ENCODE assay signal across 8 cellular contexts in genomic region chr11:72781313-72782080, GRCh38. TPM values are rescaled to one million over a fixed set of nuclear protein-coding genes. Genes with fewer than 3 reads are reported as not detected.
DNase-seq lines count a peak whose midpoint lies in the region; ATAC-seq and TF ChIP-seq lines count a peak whose summit lies in the region.

No MANE protein-coding gene starts in this region.

- no peaks in the 10 kb centered on the region for H3K36me3 ChIP-seq in muscle layer of duodenum (ENCODE audit: control insufficient read depth in 1 of 2, insufficient read depth in 2 of 2, low read length in 2 of 2)

- H3K4me3 Mint-ChIP-seq in activated CD8-positive, alpha-beta T cell treated with anti-CD3 and anti-CD28 coated beads for 36 hours, result peak overlapping the region; percentile 64
- peak overlapping the region; percentile 65 to 83 for H3K4me3 Mint-ChIP-seq in stimulated activated naive CD8-positive, alpha-beta T cell treated with anti-CD3 and anti-CD28 coated beads, Interleukin-15, amount 100 ng/mL, for 72 hours

- TF ChIP-seq CTCF in activated CD8-positive, alpha-beta T cell treated with anti-CD3 and anti-CD28 coated beads for 36 hours (IDR thresholded peaks at IDR 0.05), result no peak

- peak; percentile 75 for ATAC-seq in activated CD8-positive, alpha-beta T cell treated with anti-CD3 and anti-CD28 coated beads for 36 hours
- peak; percentile 77 for ATAC-seq in stimulated activated naive CD8-positive, alpha-beta T cell treated with anti-CD3 and anti-CD28 coated beads, Interleukin-15, amount 100 ng/mL, for 72 hours

- no peaks in the 10 kb centered on the region for H3K9me3 ChIP-seq in muscle layer of duodenum (ENCODE audit: control insufficient read depth in 1 of 2, low read length in 2 of 2)

- peaks cover 0 to 28% of the 10 kb centered on the region in 2 donors for H3K4me1 ChIP-seq in muscle layer of duodenum (ENCODE audit: control insufficient read depth in 1 of 2, insufficient read depth in 2 of 2, low read length in 2 of 2)

- no peak overlapping the region for H3K27ac Mint-ChIP-seq in activated CD8-positive, alpha-beta T cell treated with anti-CD3 and anti-CD28 coated beads for 36 hours
- peak overlapping the region; percentile 47 to 48 for H3K27ac Mint-ChIP-seq in stimulated activated naive CD8-positive, alpha-beta T cell treated with anti-CD3 and anti-CD28 coated beads, Interleukin-15, amount 100 ng/mL, for 72 hours

- H3K4me1 Mint-ChIP-seq in activated CD8-positive, alpha-beta T cell treated with anti-CD3 and anti-CD28 coated beads for 36 hours (ENCODE audit: low read depth), result peaks cover 18% of the 10 kb centered on the region
- peaks cover 42% of the 10 kb centered on the region for H3K4me1 Mint-ChIP-seq in stimulated activated naive CD8-positive, alpha-beta T cell treated with anti-CD3 and anti-CD28 coated beads, Interleukin-15, amount 100 ng/mL, for 72 hours

- no peaks in the 10 kb centered on the region for H3K36me3 Mint-ChIP-seq in activated CD8-positive, alpha-beta T cell treated with anti-CD3 and anti-CD28 coated beads for 36 hours (ENCODE audit: low read depth)

- H3K27me3 Mint-ChIP-seq in activated CD8-positive, alpha-beta T cell treated with anti-CD3 and anti-CD28 coated beads for 36 hours, result no peaks in the 10 kb centered on the region
- H3K27me3 Mint-ChIP-seq in stimulated activated naive CD8-positive, alpha-beta T cell treated with anti-CD3 and anti-CD28 coated beads, Interleukin-15, amount 100 ng/mL, for 72 hours, result peaks cover 15% of the 10 kb centered on the region

- CTCF ChIA-PET in activated CD8-positive, alpha-beta T cell treated with anti-CD3 and anti-CD28 coated beads for 36 hours (lab: Charles Lee), result interaction anchor here (0.9 to 4.1 kb wide), 3 partner anchors 12 to 56 kb away, joined by 3 to 32 read pairs (median 24); partner anchors contain the start of gene STARD10

- no peaks in the 10 kb centered on the region for H3K9me3 Mint-ChIP-seq in activated CD8-positive, alpha-beta T cell treated with anti-CD3 and anti-CD28 coated beads for 36 hours
- no peaks in the 10 kb centered on the region for H3K9me3 Mint-ChIP-seq in stimulated activated naive CD8-positive, alpha-beta T cell treated with anti-CD3 and anti-CD28 coated beads, Interleukin-15, amount 100 ng/mL, for 72 hours

- intact Hi-C loops in activated CD8-positive, alpha-beta T cell treated with anti-CD3 and anti-CD28 coated beads for 36 hours (cut with micrococcal nuclease), result no loop called here

- H3K4me3 ChIP-seq in Jurkat, Clone E6-1 (ENCODE audit: low read length), result peak overlapping the region; percentile 43
- peak overlapping the region; percentile 57 to 69 for H3K4me3 ChIP-seq in muscle layer of duodenum (ENCODE audit: low read depth in 1 of 2, low read length in 2 of 2)

- DNase-seq in GM03348 (ENCODE audit: low spot score), result peak; percentile 79
- no peak for DNase-seq in Jurkat, Clone E6-1 (ENCODE audit: low read depth, low spot score)
- DNase-seq in activated CD8-positive, alpha-beta T cell treated with anti-CD3 and anti-CD28 coated beads for 36 hours, result peak; percentile 57
- peak; percentile 65 for DNase-seq in effector CD8-positive, alpha-beta T cell (lab: John Stamatoyannopoulos, UW)
- peak; percentile 29 to 46 for DNase-seq in stimulated activated naive CD8-positive, alpha-beta T cell treated with anti-CD3 and anti-CD28 coated beads, Interleukin-15, amount 100 ng/mL, for 72 hours
- DNase-seq in SIG-M5 treated with dmso at 0.1 percent for 504 hours (lab: John Stamatoyannopoulos, UW; ENCODE audit: unreplicated experiment), result no peak
- DNase-seq in HT-29 (ENCODE audit: low spot score), result no peak

- POLR2A ChIA-PET in activated CD8-positive, alpha-beta T cell treated with anti-CD3 and anti-CD28 coated beads for 36 hours (lab: Charles Lee), result interaction anchor here (0.6 to 1.6 kb wide), 8 partner anchors 11 to 115 kb away, joined by 3 to 8 read pairs (median 3); no protein-coding TSS in a partner anchor

- H3K27ac ChIP-seq in muscle layer of duodenum (ENCODE audit: low read length), result no peak overlapping the region

- H3K27me3 ChIP-seq in muscle layer of duodenum (ENCODE audit: low read depth, low read length), result no peaks in the 10 kb centered on the region

RNA-seq across cellular contexts. Expression of gene STARD10, which starts 12.3 kb away (rescaled TPM):
- polyA plus RNA-seq in Jurkat, Clone E6-1 (2012; ENCODE audit: insufficient read depth, insufficient read length), result 25.2 TPM
- total RNA-seq in activated CD8-positive, alpha-beta T cell treated with anti-CD3 and anti-CD28 coated beads for 36 hours, result 1 to 10 TPM; 8.1 to 8.6 TPM
- 1,082 and 1,283 TPM in 2 replicates for total RNA-seq in HT-29 (2014; rRNA removed; shearing (Covaris generic))

RNA-seq across cellular contexts. Expression of gene ARAP1, which starts 29.3 kb away (rescaled TPM):
- polyA plus RNA-seq in Jurkat, Clone E6-1 (2012; ENCODE audit: insufficient read depth, insufficient read length), result 54.1 TPM
- 10 to 100 TPM; 77.7 to 91.5 TPM for total RNA-seq in activated CD8-positive, alpha-beta T cell treated with anti-CD3 and anti-CD28 coated beads for 36 hours
- total RNA-seq in HT-29 (2014; rRNA removed; shearing (Covaris generic)), result 109 and 161 TPM in 2 replicates

RNA-seq across cellular contexts. Expression of gene ATG16L2, which starts 32.7 kb away (rescaled TPM):
- 73.4 TPM for polyA plus RNA-seq in Jurkat, Clone E6-1 (2012; ENCODE audit: insufficient read depth, insufficient read length)
- 10 to 100 TPM; 70.8 to 71.4 TPM for total RNA-seq in activated CD8-positive, alpha-beta T cell treated with anti-CD3 and anti-CD28 coated beads for 36 hours
- total RNA-seq in HT-29 (2014; rRNA removed; shearing (Covaris generic)), result 10.4 and 11.4 TPM in 2 replicates

Comparison
In these comparisons a context has a peak if more than half of its experiments do, and no peak if none do; other contexts are left out.
1. DNase-seq: peak in GM03348 (single experiment), activated CD8-positive, alpha-beta T cell treated with anti-CD3 and anti-CD28 coated beads for 36 hours (single experiment), effector CD8-positive, alpha-beta T cell (single experiment) and stimulated activated naive CD8-positive, alpha-beta T cell treated with anti-CD3 and anti-CD28 coated beads, Interleukin-15, amount 100 ng/mL, for 72 hours (2 of 2); none in Jurkat, Clone E6-1 (single experiment), SIG-M5 treated with dmso at 0.1 percent for 504 hours (single experiment) and HT-29 (single experiment).
2. RNA of gene STARD10, which starts 12.3 kb away (total RNA-seq): 1,082 to 1,283 TPM in HT-29; 8.1 to 8.6 TPM in activated CD8-positive, alpha-beta T cell treated with anti-CD3 and anti-CD28 coated beads for 36 hours; every median in the first group is over 100 times any median in the second.